ENCODE assay signal across 8 cellular contexts in genomic region chr11:67464411-67465189, GRCh38. TPM values are rescaled to one million over a fixed set of nuclear protein-coding genes. Genes with fewer than 3 reads are reported as not detected.
A peak's percentile ranks its signal among the peaks of the same experiment; 100 is the strongest.
DNase-seq lines count a peak whose midpoint lies in the region; ATAC-seq, FAIRE-seq and TF ChIP-seq lines count a peak whose summit lies in the region.

No MANE protein-coding gene starts in this region.

- H3K4me3 ChIP-seq in bronchial epithelial cell (ENCODE audit: low read depth, low read length), result peak overlapping the region; percentile 62
- peak overlapping the region; percentile 23 to 82 (median 56) for H3K4me3 ChIP-seq in spleen

- intact Hi-C loops in spleen (cut with DNase I; ENCODE audit: low total_unique reads), result no loop called here

- H3K27me3 ChIP-seq in bronchial epithelial cell (ENCODE audit: control insufficient read depth, insufficient read depth, low read length) (no peaks in the 10 kb centered on the region), spleen (replicated peaks in 1 of 7) (no peaks in the 10 kb centered on the region)

- peaks cover 27 to 94% (median 57%) of the 10 kb centered on the region in 6 donors for H3K4me1 ChIP-seq in spleen

- FAIRE-seq in bronchial epithelial cell (lab: Jason Lieb, UNC), result no peak

- DNase-seq in GM10266 (ENCODE audit: extremely low spot score), result peak; percentile 96
- peak; percentile 61 for DNase-seq in NCI-H2081 treated with DMSO at 0.1 percent for 48 hours (lab: John Stamatoyannopoulos, UW)
- peak; percentile 83 for DNase-seq in bronchial epithelial cell (ENCODE audit: low read depth)
- DNase-seq in iris pigment epithelial cell (ENCODE audit: low read depth), result peak; percentile 66
- DNase-seq in spleen, result peak; percentile 99
- DNase-seq in dedifferentiated amniotic fluid mesenchymal stem cell (ENCODE audit: extremely low spot score), result no peak

- no peaks in the 10 kb centered on the region for H3K9me3 ChIP-seq in spleen

- TF ChIP-seq POLR2A in spleen (IDR thresholded peaks at IDR 0.05), result peak in 2 of 3 donors; percentile 7 to 65

- H3K27ac ChIP-seq in VCaP (peak overlapping the region; percentile 98), spleen (peak overlapping the region; percentile 89 to 98 (median 95))

- H3K36me3 ChIP-seq in bronchial epithelial cell (ENCODE audit: control insufficient read depth, insufficient read depth, low read length), result peaks cover 7% of the 10 kb centered on the region
- peaks cover 0 to 11% (median 0%) of the 10 kb centered on the region in 6 donors for H3K36me3 ChIP-seq in spleen

- WGBS in spleen, 5 donors, result 5 to 16% (median 6%) methylated on average over 11 to 56 of the region's 56 CpGs

- ATAC-seq in HG02840 (IDR thresholded peaks at IDR 0.05; ENCODE audit: low FRiP score, unreplicated experiment), result peak; percentile 40

- TF ChIP-seq CTCF in GM10266 (IDR thresholded peaks at IDR 0.05; ENCODE audit: control insufficient read depth, insufficient read depth, low read depth, missing control alignments), result no peak
- TF ChIP-seq CTCF in VCaP (conservative IDR thresholded peaks at IDR 0.05), result peak; percentile 12; the same call in 1 of the 2 replicates
- no peak for TF ChIP-seq CTCF in bronchial epithelial cell (IDR thresholded peaks at IDR 0.05; ENCODE audit: insufficient read depth, low read length, severe bottlenecking)
- peak in 2 of 11 experiments; percentile 11 to 22 for TF ChIP-seq CTCF in spleen (IDR thresholded peaks at IDR 0.05 in 8 of 11, conservative IDR thresholded peaks at IDR 0.05 in 3 of 11)

RNA-seq across cellular contexts. Expression of gene TMEM134, which starts 4.5 kb away (rescaled TPM):
- total RNA-seq in bronchial epithelial cell (38.2 and 48.9 TPM in 2 replicates), spleen (100 to 1,000 TPM in 3 of 7 donors, 10 to 100 TPM in 4; 48.5 to 192 (median 66.6) TPM)
- 100 to 1,000 TPM in 1 of 3 donors, 10 to 100 TPM in 2; 94.6 to 123 (median 95.1) TPM for polyA plus RNA-seq in spleen

RNA-seq across cellular contexts. Expression of gene CABP4, which starts 9.4 kb away (rescaled TPM):
- total RNA-seq in bronchial epithelial cell, result not detected in 2 replicates
- 10 to 100 TPM; 12.7 to 27.3 (median 21.3) TPM for total RNA-seq in spleen
- polyA plus RNA-seq in spleen, result 1 to 10 TPM; 2.6 to 6.2 (median 3.0) TPM

RNA-seq across cellular contexts. Expression of gene GPR152, which starts 12.1 kb away (rescaled TPM):
- not detected in 2 replicates for total RNA-seq in bronchial epithelial cell
- total RNA-seq in spleen, result not detected
- polyA plus RNA-seq in spleen, result under 1 TPM in 1 of 3 donors, not detected in 2; 0.10 TPM

RNA-seq across cellular contexts. Expression of gene AIP, which starts 18.2 kb away (rescaled TPM):
- total RNA-seq in bronchial epithelial cell (51.6 and 85.3 TPM in 2 replicates), spleen (10 to 100 TPM; 72.2 to 95.8 (median 88.1) TPM)
- polyA plus RNA-seq in spleen, result 100 to 1,000 TPM; 135 to 146 (median 141) TPM

RNA-seq across cellular contexts. Expression of gene CORO1B, which starts 21.3 kb away (rescaled TPM):
- total RNA-seq in bronchial epithelial cell (105 and 133 TPM in 2 replicates), spleen (100 to 1,000 TPM in 4 of 7 donors, 10 to 100 TPM in 3; 68.1 to 143 (median 117) TPM)
- 10 to 100 TPM; 40.5 to 70.8 (median 53.7) TPM for polyA plus RNA-seq in spleen

Comparison
In these comparisons a context has a peak if more than half of its experiments do, and no peak if none do; other contexts are left out.
1. RNA of gene CABP4, which starts 9.4 kb away (total RNA-seq): 12.7 to 27.3 TPM in spleen; not detected in bronchial epithelial cell; every median in the first group is over 10 times any median in the second.